Comparison of ENCODE assay signal across 10 cellular contexts in genomic region chr2:46528880-46529279, GRCh38. TPM values are rescaled to one million over a fixed set of nuclear protein-coding genes. Genes with fewer than 3 reads are reported as not detected.
"Had no signal": no experiment of that assay in that cellular context is flagged by ENCODE, and none has a peak within 500 bp of the region (broad histone marks: within the 10 kb centered on the region; RNA-seq: fewer than 3 reads in every experiment).

No MANE protein-coding gene starts in this region.

- ATAC-seq: HCT116 had no signal

- H3K9me3 Mint-ChIP-seq: HFFc6 had no signal

- H3K4me3 ChIP-seq: GM23248, HAP-1 had no signal

- H3K4me1 ChIP-seq: HAP-1 had no signal

- H3K9ac ChIP-seq: GM23248 had no signal

- H3K4me3 Mint-ChIP-seq: HFFc6 had no signal

- H3K27ac Mint-ChIP-seq: HFFc6 had no signal

- DNase-seq: GM23248, GOT3, H7, HFFc6, IMR-90 had no signal

- FAIRE-seq: HTR-8/SVneo had no signal

- H3K36me3 ChIP-seq: HAP-1 had no signal

- H3K9me3 ChIP-seq: HAP-1 had no signal

- H3K27ac ChIP-seq: GM23248 had no signal

RNA-seq across cellular contexts. Expression of gene TMEM247, which starts 49.5 kb away (rescaled TPM):
- total RNA-seq: GM23248, H4, H7, HFFc6, HT-29, IMR-90 had no signal
- polyA plus RNA-seq: GM23248, IMR-90 had no signal
